In the genomic region with DNA sequence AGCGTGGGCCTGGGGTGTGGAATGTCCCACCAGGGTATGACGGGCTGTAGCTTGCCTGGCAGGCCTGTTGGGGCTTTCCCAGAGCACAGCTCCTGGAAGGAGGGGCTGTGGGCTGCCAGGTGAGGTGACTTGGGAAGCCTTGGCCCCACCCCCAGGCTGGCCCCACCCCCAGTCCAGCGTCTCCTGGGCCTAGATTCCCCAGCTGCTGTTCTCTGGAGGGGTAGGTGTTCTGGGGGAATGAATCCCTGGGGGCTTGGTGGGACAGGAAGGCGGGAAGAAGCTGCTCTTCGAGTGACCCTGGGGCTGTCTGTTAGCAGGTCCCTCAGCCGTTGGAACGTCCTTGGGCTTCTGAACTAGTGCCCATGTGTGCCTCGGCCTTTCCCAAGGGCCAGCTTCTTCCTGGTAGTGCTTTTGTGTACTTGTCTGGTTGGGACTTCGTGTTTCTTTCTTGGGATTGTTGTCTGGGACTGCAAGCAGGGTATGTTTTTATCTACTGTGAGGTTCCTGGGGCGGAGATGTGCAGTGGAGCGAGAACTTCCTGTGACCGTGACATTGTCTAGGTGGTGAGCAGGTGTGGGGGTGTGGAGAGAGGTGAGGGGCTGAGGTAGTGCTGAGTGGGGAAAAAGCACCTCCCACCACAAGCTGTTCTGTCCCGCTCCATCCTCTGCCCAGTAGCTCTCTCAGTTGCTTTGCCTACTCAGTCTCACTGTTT, we compare ENCODE assay signal across 8 cellular contexts. TPM values are rescaled to one million over a fixed set of nuclear protein-coding genes. Genes with fewer than 3 reads are reported as not detected.
DNase-seq lines count a peak whose midpoint lies in the region; ATAC-seq and TF ChIP-seq lines count a peak whose summit lies in the region.

No MANE protein-coding gene starts in this region.

- no peaks in the 10 kb centered on the region for H3K27me3 Mint-ChIP-seq in osteocyte (ENCODE audit: unreplicated experiment)

- peak overlapping the region; percentile 72 for H3K4me3 Mint-ChIP-seq in osteocyte (ENCODE audit: unreplicated experiment)

- no peaks in the 10 kb centered on the region for H3K36me3 ChIP-seq in OCI-LY1 (ENCODE audit: insufficient read depth, low read length)

- ATAC-seq in GM21447 (IDR thresholded peaks at IDR 0.05; ENCODE audit: unreplicated experiment) (no peak), HG02938 (IDR thresholded peaks at IDR 0.05; ENCODE audit: unreplicated experiment) (no peak), GM18868 (IDR thresholded peaks at IDR 0.05; ENCODE audit: unreplicated experiment) (no peak)

- H3K4me3 ChIP-seq in OCI-LY1 (ENCODE audit: low read depth, low read length, poor library complexity, severe bottlenecking) (peak overlapping the region; percentile 63), epithelial cell of esophagus (ENCODE audit: low read length) (peak overlapping the region; percentile 98)

- no peaks in the 10 kb centered on the region for H3F3A ChIP-seq in OCI-LY1 (ENCODE audit: insufficient read depth, low read length)

- H3K4me1 Mint-ChIP-seq in osteocyte (ENCODE audit: unreplicated experiment) = peaks cover 69% of the 10 kb centered on the region

- H3K27ac ChIP-seq in OCI-LY1 (ENCODE audit: low read depth, low read length, poor library complexity, severe bottlenecking) = peak overlapping the region; percentile 85

- H3K9me3 Mint-ChIP-seq in osteocyte (ENCODE audit: unreplicated experiment) = no peaks in the 10 kb centered on the region

- H3K9me2 ChIP-seq in OCI-LY1 (ENCODE audit: low read depth, low read length) = no peaks in the 10 kb centered on the region

- H3K36me3 Mint-ChIP-seq in osteocyte (ENCODE audit: unreplicated experiment) = no peaks in the 10 kb centered on the region

- no peak for TF ChIP-seq CTCF in OCI-LY1 (IDR thresholded peaks at IDR 0.05; ENCODE audit: low read length)
- TF ChIP-seq CTCF in epithelial cell of esophagus (IDR thresholded peaks at IDR 0.05; ENCODE audit: insufficient read depth, low read depth, low read length, missing control alignments) = no peak
- TF ChIP-seq CTCF in osteocyte (IDR thresholded peaks at IDR 0.05) = no peak

- peak overlapping the region; percentile 67 for H3K4me2 ChIP-seq in OCI-LY1 (ENCODE audit: low read length)

- H3K27ac Mint-ChIP-seq in osteocyte (ENCODE audit: unreplicated experiment) = peak overlapping the region; percentile 92

- H4K20me1 ChIP-seq in OCI-LY1 (ENCODE audit: insufficient read depth, low read length) = no peaks in the 10 kb centered on the region

- H2AFZ ChIP-seq in OCI-LY1 (ENCODE audit: low read length) = no peak overlapping the region

- no peaks in the 10 kb centered on the region for H3K9me3 ChIP-seq in OCI-LY1 (ENCODE audit: low read length)

- H3K9ac ChIP-seq in OCI-LY1 (ENCODE audit: low read length) = peak overlapping the region; percentile 59; the same call in 1 of the 2 replicates

- H3K4me1 ChIP-seq in OCI-LY1 (ENCODE audit: insufficient read depth, low read length, severe bottlenecking) = peaks cover 43% of the 10 kb centered on the region

- peak in 5 of 6 experiments; percentile 9 to 45 (median 35) for DNase-seq in stimulated activated naive CD4-positive, alpha-beta T cell (lab: John Stamatoyannopoulos, UW)
- DNase-seq in stimulated activated naive CD4-positive, alpha-beta T cell treated with Interleukin-2 at 50 U/mL for 16 hours (lab: John Stamatoyannopoulos, UW) = no peak
- peak; percentile 92 for DNase-seq in epithelial cell of esophagus (ENCODE audit: low read depth)
- no peak for DNase-seq in osteocyte (ENCODE audit: extremely low spot score, unreplicated experiment)

- no peaks in the 10 kb centered on the region for H3K27me3 ChIP-seq in OCI-LY1 (ENCODE audit: insufficient read depth, low read length)

- no peaks in the 10 kb centered on the region for H3K79me2 ChIP-seq in OCI-LY1 (ENCODE audit: insufficient read depth, low read length)

RNA-seq across cellular contexts. Expression of a gene that starts 1.4 kb away (rescaled TPM):
- 130 and 146 TPM in 2 replicates for total RNA-seq in osteocyte

RNA-seq across cellular contexts. Expression of a gene that starts 25.1 kb away (rescaled TPM):
- 35.5 and 39.3 TPM in 2 replicates for total RNA-seq in osteocyte

RNA-seq across cellular contexts. Expression of a gene that starts 31.1 kb away (rescaled TPM):
- 44.0 and 46.4 TPM in 2 replicates for total RNA-seq in osteocyte

RNA-seq across cellular contexts. Expression of a gene that starts 49.0 kb away (rescaled TPM):
- total RNA-seq in osteocyte = not detected in 2 replicates

RNA-seq across cellular contexts. Expression of a gene that starts 57.9 kb away (rescaled TPM):
- total RNA-seq in osteocyte = not detected in 2 replicates

Comparison
In these comparisons a context has a peak if more than half of its experiments do, and no peak if none do; other contexts are left out.
1. DNase-seq: peak in stimulated activated naive CD4-positive, alpha-beta T cell (5 of 6) and epithelial cell of esophagus (single experiment); none in stimulated activated naive CD4-positive, alpha-beta T cell treated with Interleukin-2 at 50 U/mL for 16 hours (single experiment) and osteocyte (single experiment).